16 cellular contexts compared by ENCODE assay signal in the genomic region with DNA sequence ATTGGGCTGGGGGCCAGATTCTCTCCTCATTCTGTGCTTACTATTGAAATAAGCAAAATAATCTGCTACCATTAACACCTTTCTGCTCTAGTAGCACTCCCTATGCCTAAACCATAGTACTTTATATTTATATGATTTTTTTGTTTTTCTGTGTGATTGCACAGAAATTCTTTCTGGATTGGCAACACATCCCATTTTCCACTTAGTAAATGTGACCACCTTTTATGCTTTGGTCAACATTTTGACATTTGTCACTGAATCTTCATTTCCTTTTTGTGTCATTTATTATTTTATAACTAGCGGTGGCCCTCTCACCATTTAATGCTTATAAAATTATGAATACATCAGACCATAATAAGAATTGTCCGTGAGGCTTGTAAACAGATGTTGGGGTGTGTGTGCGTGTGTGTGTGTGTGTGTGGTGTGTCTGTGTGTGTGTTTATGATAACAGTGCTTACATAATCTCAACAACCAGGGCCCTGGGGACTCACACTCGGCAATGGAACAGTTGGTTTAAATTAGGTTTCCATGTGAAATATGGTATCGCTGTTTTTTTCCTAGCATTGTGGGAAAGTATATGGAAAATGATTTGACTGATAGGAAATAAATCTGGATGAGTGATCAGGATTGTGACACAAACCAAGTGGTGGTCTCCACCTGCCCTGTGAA.
DNase-seq lines count a peak whose midpoint lies in the region; ATAC-seq and TF ChIP-seq lines count a peak whose summit lies in the region.
"Had no signal": no experiment of that assay in that cellular context is flagged by ENCODE, and none has a peak within 500 bp of the region (broad histone marks: within the 10 kb centered on the region; RNA-seq: fewer than 3 reads in every experiment).

No MANE protein-coding gene starts in this region.

- H3K4me3 ChIP-seq in choroid plexus epithelial cell (ENCODE audit: low read depth, low read length), result no peak overlapping the region
- H3K4me3 ChIP-seq: SJCRH30 had no signal

- ATAC-seq in left ventricle myocardium superior (peak; percentile 42), GM19452 (IDR thresholded peaks at IDR 0.05; ENCODE audit: unreplicated experiment) (no peak)

- DNase-seq in DMS 273 (lab: John Stamatoyannopoulos, UW; ENCODE audit: unreplicated experiment), result peak; percentile 16
- DNase-seq in DMS 273 treated with DMSO at 0.1 percent for 48 hours (lab: John Stamatoyannopoulos, UW), result no peak
- peak; percentile 14 for DNase-seq in LHCN-M2 (ENCODE audit: low read depth)
- DNase-seq in choroid plexus epithelial cell (ENCODE audit: low read depth), result peak; percentile 19
- DNase-seq in left ventricle myocardium superior, result peak; percentile 54
- DNase-seq in activated CD8-positive, alpha-beta memory T cell treated with anti-CD3 and anti-CD28 coated beads, Interleukin-2, amount 50 U/mL, for 4 hours, result no peak
- no peak for DNase-seq in NCI-H187 (lab: John Stamatoyannopoulos, UW)
- DNase-seq: C1 segment of cervical spinal cord, H9, NCI-H1105 treated with DMSO at 0.1 percent for 48 hours, NCI-H187 treated with DMSO at 0.1 percent for 48 hours, NCI-H446 treated with DMSO at 0.1 percent for 48 hours, NCI-H748 treated with DMSO at 0.1 percent for 48 hours, RPMI8226, SJCRH30 had no signal

- intact Hi-C loops in left ventricle myocardium superior (cut with micrococcal nuclease), result no loop called here

- no peak for TF ChIP-seq CTCF in choroid plexus epithelial cell (conservative IDR thresholded peaks at IDR 0.05; ENCODE audit: low read depth, low read length)

Comparison
In these comparisons a context has a peak if more than half of its experiments do, and no peak if none do; other contexts are left out.
1. DNase-seq: peak in DMS 273 (single experiment), LHCN-M2 (single experiment), choroid plexus epithelial cell (single experiment) and left ventricle myocardium superior (single experiment); none in DMS 273 treated with DMSO at 0.1 percent for 48 hours (single experiment), activated CD8-positive, alpha-beta memory T cell treated with anti-CD3 and anti-CD28 coated beads, Interleukin-2, amount 50 U/mL, for 4 hours (single experiment) and NCI-H187 (0 of 2).